Comparison of ENCODE assay signal across 9 cellular contexts in genomic region chr1:42768172-42768571, GRCh38. TPM values are rescaled to one million over a fixed set of nuclear protein-coding genes. Genes with fewer than 3 reads are reported as not detected.
DNase-seq lines count a peak whose midpoint lies in the region; FAIRE-seq and TF ChIP-seq lines count a peak whose summit lies in the region.
"Had no signal": no experiment of that assay in that cellular context is flagged by ENCODE, and none has a peak within 500 bp of the region (broad histone marks: within the 10 kb centered on the region; RNA-seq: fewer than 3 reads in every experiment).

No MANE protein-coding gene starts in this region.

- CTCF ChIA-PET in OCI-LY7 (lab: Charles Lee; ENCODE audit: unreplicated experiment): no interaction called here

- intact Hi-C loops in OCI-LY7 (cut with micrococcal nuclease; ENCODE audit: unreplicated experiment): loop anchor here (5.0 to 10.0 kb wide), 2 partner anchors 189 to 433 kb away; partner anchors contain the start of genes FOXJ3 and SLC2A1

- DNase-seq in OCI-LY7 (ENCODE audit: low spot score): no peak
- peak; percentile 42 to 70 for DNase-seq in erythroblast (lab: John Stamatoyannopoulos, UW)
- no peak for DNase-seq in RPMI8226
- no peak for DNase-seq in frontal cortex (ENCODE audit: low spot score in 2 of 2)
- no peak for DNase-seq in NCI-H82 (lab: John Stamatoyannopoulos, UW)
- DNase-seq in inferior parietal cortex (ENCODE audit: extremely low spot score): no peak
- DNase-seq: NCI-H1048 had no signal

- no peak for FAIRE-seq in frontal cortex (lab: Jason Lieb, UNC)

- no peak for TF ChIP-seq POLR2A in erythroblast (IDR thresholded peaks at IDR 0.05; ENCODE audit: low read length)

- H3K79me2 ChIP-seq in DOHH2 (ENCODE audit: control insufficient read depth, low read length): peaks cover 85% of the 10 kb centered on the region
- peaks cover 49% of the 10 kb centered on the region for H3K79me2 ChIP-seq in OCI-LY7 (ENCODE audit: insufficient read depth, low read depth, low read length)
- H3K79me2 ChIP-seq in parathyroid adenoma: peaks cover 11% of the 10 kb centered on the region

- BruUV-seq in OCI-LY7 (replicated peaks; lab: Mats Ljungman, UMichigan): TSS peak; percentile 74

- H3K4me2 ChIP-seq in DOHH2 (ENCODE audit: low read length): peak overlapping the region; percentile 92
- peak overlapping the region; percentile 99 for H3K4me2 ChIP-seq in OCI-LY7 (ENCODE audit: low read length)
- H3K4me2 ChIP-seq in parathyroid adenoma (ENCODE audit: low read length): peak overlapping the region; percentile 85

- H3K4me3 ChIP-seq in DOHH2 (ENCODE audit: low read length) (peak overlapping the region; percentile 90), OCI-LY7 (ENCODE audit: low read depth, low read length, poor library complexity, severe bottlenecking) (peak overlapping the region; percentile 82), parathyroid adenoma (ENCODE audit: low read depth, low read length) (peak overlapping the region; percentile 99)

- POLR2A ChIA-PET in OCI-LY7 (lab: Charles Lee): interaction anchor here (0.6 to 3.5 kb wide), 4 partner anchors 10 to 79 kb away, joined by 4 to 35 read pairs (median 7); partner anchors contain the start of genes SVBP and ZNF691

- no peaks in the 10 kb centered on the region for H3K9me2 ChIP-seq in DOHH2 (replicated peaks; ENCODE audit: control insufficient read depth, low read length)
- H3K9me2 ChIP-seq in OCI-LY7 (ENCODE audit: insufficient read depth, low read length): no peaks in the 10 kb centered on the region

- H3K27ac ChIP-seq in DOHH2 (ENCODE audit: low read depth, low read length) (no peak overlapping the region), OCI-LY7 (ENCODE audit: low read depth, low read length, poor library complexity, severe bottlenecking) (no peak overlapping the region), parathyroid adenoma (no peak overlapping the region)

- H3K9me3 ChIP-seq in DOHH2 (ENCODE audit: control insufficient read depth, insufficient read depth, low read length) (no peaks in the 10 kb centered on the region), OCI-LY7 (ENCODE audit: low read length) (no peaks in the 10 kb centered on the region), parathyroid adenoma (ENCODE audit: control insufficient read depth, low read length) (no peaks in the 10 kb centered on the region)

- H3K4me1 ChIP-seq in DOHH2 (ENCODE audit: control insufficient read depth, low read length) (peaks cover 26% of the 10 kb centered on the region), OCI-LY7 (ENCODE audit: insufficient read depth, low read length, poor library complexity, severe bottlenecking) (peaks cover 27% of the 10 kb centered on the region), parathyroid adenoma (peaks cover 5% of the 10 kb centered on the region)

- H4K20me1 ChIP-seq in DOHH2 (ENCODE audit: control insufficient read depth, insufficient read depth, low read depth, low read length): peaks cover 12% of the 10 kb centered on the region; the same call in 1 of the 2 replicates
- H4K20me1 ChIP-seq in OCI-LY7 (ENCODE audit: insufficient read depth, low read length): peaks cover 10% of the 10 kb centered on the region

- H3K27me3 ChIP-seq in DOHH2 (ENCODE audit: control insufficient read depth, low read length): no peaks in the 10 kb centered on the region
- H3K27me3 ChIP-seq in parathyroid adenoma (ENCODE audit: control insufficient read depth, insufficient read depth, low read length): no peaks in the 10 kb centered on the region

- TF ChIP-seq CTCF in DOHH2 (IDR thresholded peaks at IDR 0.05; ENCODE audit: low read depth, low read length, poor library complexity, severe bottlenecking): no peak
- no peak for TF ChIP-seq CTCF in OCI-LY7 (conservative IDR thresholded peaks at IDR 0.05; ENCODE audit: low read length)
- no peak for TF ChIP-seq CTCF in parathyroid adenoma (IDR thresholded peaks at IDR 0.05)

- peaks cover 2% of the 10 kb centered on the region; the same call in 1 of the 2 replicates for H3F3A ChIP-seq in DOHH2 (ENCODE audit: control insufficient read depth, insufficient read depth)

- H3K9ac ChIP-seq in parathyroid adenoma: no peak overlapping the region

- H3K36me3 ChIP-seq in DOHH2 (ENCODE audit: control insufficient read depth, low read length) (peaks cover 16% of the 10 kb centered on the region), OCI-LY7 (ENCODE audit: insufficient read depth, low read length) (peaks cover 21% of the 10 kb centered on the region), parathyroid adenoma (ENCODE audit: control insufficient read depth, insufficient read depth, low read length) (no peaks in the 10 kb centered on the region)

- H2AFZ ChIP-seq in OCI-LY7 (ENCODE audit: low read length): no peak overlapping the region; the same call in 1 of the 2 replicates
- H2AFZ ChIP-seq in parathyroid adenoma: no peak overlapping the region

RNA-seq across cellular contexts. Expression of gene C1orf50, which starts 1.1 kb away (rescaled TPM):
- total RNA-seq in OCI-LY7 (2014; rRNA removed; shearing (Covaris generic)): 2.0 and 3.2 TPM in 2 replicates
- 9.7 and 9.9 TPM in 2 replicates for total RNA-seq in OCI-LY7 (2022)
- 13.0 TPM for total RNA-seq in frontal cortex

RNA-seq across cellular contexts. Expression of gene P3H1, which starts 1.3 kb away (rescaled TPM):
- total RNA-seq in OCI-LY7 (2014; rRNA removed; shearing (Covaris generic)): 39.0 and 43.8 TPM in 2 replicates
- total RNA-seq in OCI-LY7 (2022) (44.1 and 45.7 TPM in 2 replicates), frontal cortex (10.6 TPM)

RNA-seq across cellular contexts. Expression of gene TMEM269, which starts 16.6 kb away (rescaled TPM):
- 0.08 and 0.16 TPM in 2 replicates for total RNA-seq in OCI-LY7 (2014; rRNA removed; shearing (Covaris generic))
- total RNA-seq in OCI-LY7 (2022) (0.46 and 0.81 TPM in 2 replicates), frontal cortex (0.41 TPM)

RNA-seq across cellular contexts. Expression of gene CLDN19, which starts 28.1 kb away (rescaled TPM):
- not detected in 2 replicates for total RNA-seq in OCI-LY7 (2014; rRNA removed; shearing (Covaris generic))
- not detected in 2 replicates for total RNA-seq in OCI-LY7 (2022)
- not detected for total RNA-seq in frontal cortex

RNA-seq across cellular contexts. Expression of gene ERMAP, which starts 48.8 kb away (rescaled TPM):
- 2.3 and 2.7 TPM in 2 replicates for total RNA-seq in OCI-LY7 (2014; rRNA removed; shearing (Covaris generic))
- total RNA-seq in OCI-LY7 (2022) (5.1 and 5.2 TPM in 2 replicates), frontal cortex (3.3 TPM)

Comparison
In these comparisons a context has a peak if more than half of its experiments do, and no peak if none do; other contexts are left out.
1. DNase-seq: peak in erythroblast (2 of 2); none in OCI-LY7 (single experiment), RPMI8226 (single experiment), frontal cortex (0 of 2), NCI-H82 (single experiment) and inferior parietal cortex (single experiment).
2. Peak in every context shown above with its lines, with median percentiles within 50 percentile points of each other: H3K4me2 ChIP-seq and H3K4me3 ChIP-seq.